ENCODE assay signal across 13 cellular contexts in the genomic region with DNA sequence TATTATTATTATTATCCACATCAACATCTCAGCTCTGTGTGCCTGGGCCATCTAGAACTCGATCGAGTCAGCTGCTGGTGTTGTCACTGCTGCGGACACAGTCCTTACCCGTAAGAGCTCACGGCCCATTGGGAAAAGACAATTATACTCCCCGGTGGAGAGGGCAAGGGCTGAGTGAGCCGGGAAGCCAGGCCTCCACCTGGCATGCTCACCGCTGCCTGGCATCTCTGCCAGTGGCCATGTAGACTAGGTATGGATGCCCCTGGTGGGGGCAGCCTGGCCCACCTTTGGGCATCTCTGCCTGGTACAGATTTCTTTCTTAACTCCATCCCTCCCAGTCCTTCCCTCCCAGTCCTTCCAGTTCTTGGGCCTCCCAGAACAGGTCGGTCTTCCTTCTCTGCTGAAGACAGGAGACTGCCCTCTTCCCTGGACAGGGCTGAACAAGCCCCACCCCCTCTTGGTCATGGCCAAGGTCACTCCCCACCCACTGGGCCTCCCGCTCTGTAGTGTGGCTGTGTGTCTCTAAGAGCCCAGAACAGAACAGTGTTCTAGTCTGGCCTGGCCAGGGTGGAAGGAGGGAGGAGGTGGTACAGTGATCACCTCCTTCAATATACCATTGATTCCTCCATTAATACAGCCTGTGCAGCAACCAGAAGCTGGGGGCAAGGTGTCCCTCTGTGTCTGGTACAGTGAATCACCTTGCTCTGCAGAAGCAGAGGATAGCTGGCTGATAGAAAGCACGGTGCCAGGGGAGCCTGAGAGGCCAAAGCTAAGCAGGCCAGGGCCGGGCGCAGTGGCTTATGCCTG. TPM values are rescaled to one million over a fixed set of nuclear protein-coding genes. Genes with fewer than 3 reads are reported as not detected.
A peak's percentile ranks its signal among the peaks of the same experiment; 100 is the strongest.
DNase-seq lines count a peak whose midpoint lies in the region; ATAC-seq and TF ChIP-seq lines count a peak whose summit lies in the region.
"Had no signal": no experiment of that assay in that cellular context is flagged by ENCODE, and none has a peak within 500 bp of the region (broad histone marks: within the 10 kb centered on the region; RNA-seq: fewer than 3 reads in every experiment).

No MANE protein-coding gene starts in this region.

- peak; percentile 15 for DNase-seq in NCI-H1436 (lab: John Stamatoyannopoulos, UW)
- DNase-seq in NCI-H1436 treated with DMSO at 0.1 percent for 48 hours (lab: John Stamatoyannopoulos, UW) = no peak
- DNase-seq in SK-N-SH = no peak
- no peak for DNase-seq in left lobe of liver (ENCODE audit: low spot score)
- no peak for DNase-seq in upper lobe of right lung
- DNase-seq in activated naive CD4-positive, alpha-beta T cell treated with anti-CD3 and anti-CD28 coated beads, Interleukin-2, amount 10 ng/mL, durations not matched to agents 7 days and 5 days = no peak
- no peak for DNase-seq in foreskin fibroblast
- DNase-seq in Karpas-422 = no peak
- DNase-seq: activated T-cell treated with anti-CD3 and anti-CD28 coated beads, Interleukin-2, amount 50 U/mL, for 4 hours; stimulated activated CD4-positive, alpha-beta T cell treated with anti-CD3 and anti-CD28 coated beads, Interleukin-15, amount 100 ng/mL, for 24 hours; transverse colon had no signal

- TF ChIP-seq CTCF in SK-N-SH (IDR thresholded peaks at IDR 0.05) (no peak), upper lobe of right lung (IDR thresholded peaks at IDR 0.05) (no peak), foreskin fibroblast (IDR thresholded peaks at IDR 0.05; ENCODE audit: low read depth, low read length) (no peak)

- H3K4me1 ChIP-seq in SK-N-SH (ENCODE audit: control insufficient read depth in 1 of 2, insufficient read depth in 2 of 2, low read depth in 1 of 2, low read length in 1 of 2) (peaks cover 12 to 89% of the 10 kb centered on the region in 2 experiments; a peak in 2 of 4 replicates), upper lobe of right lung (peaks cover 26% of the 10 kb centered on the region), Karpas-422 (ENCODE audit: low read length) (0 out of 2 replicates have a peak, but pooled peaks cover 3% of the 10 kb centered on the region)

- no peak overlapping the region for H3K27ac Mint-ChIP-seq in activated naive CD4-positive, alpha-beta T cell treated with anti-CD3 and anti-CD28 coated beads, Interleukin-2, amount 10 ng/mL, durations not matched to agents 7 days and 5 days
- H3K27ac Mint-ChIP-seq: T-helper 2 cell treated with Interferon-gamma antibody and Interleukin-4, amounts not matched to agents 5 μg/mL and 100 μg/mL, for 36 hours had no signal

- no peaks in the 10 kb centered on the region for H3F3A ChIP-seq in SK-N-SH (replicated peaks; ENCODE audit: insufficient read depth)

- H3K9ac ChIP-seq in SK-N-SH (no peak overlapping the region), Karpas-422 (ENCODE audit: low read length) (no peak overlapping the region)

- intact Hi-C loops in upper lobe of right lung (cut with DNase I) = no loop called here

- H3K27ac ChIP-seq in SK-N-SH (ENCODE audit: low read depth in 2 of 2, low read length in 1 of 2) (peak overlapping the region; percentile 34 to 36; a peak in 2 of 4 replicates), upper lobe of right lung (no peak overlapping the region), Karpas-422 (ENCODE audit: low read length) (no peak overlapping the region)
- H3K27ac ChIP-seq: epithelial cell of prostate had no signal

- H2AFZ ChIP-seq in SK-N-SH (ENCODE audit: low read depth) = no peak overlapping the region
- no peak overlapping the region for H2AFZ ChIP-seq in Karpas-422 (ENCODE audit: low read length)

- H3K4me3 Mint-ChIP-seq in activated naive CD4-positive, alpha-beta T cell treated with anti-CD3 and anti-CD28 coated beads, Interleukin-2, amount 10 ng/mL, durations not matched to agents 7 days and 5 days = no peak overlapping the region
- H3K4me3 Mint-ChIP-seq: activated T-cell treated with anti-CD3 and anti-CD28 coated beads, Interleukin-2, amount 50 U/mL, for 4 hours; T-helper 2 cell treated with Interferon-gamma antibody and Interleukin-4, amounts not matched to agents 5 μg/mL and 100 μg/mL, for 36 hours had no signal

- no peaks in the 10 kb centered on the region for H3K79me2 ChIP-seq in SK-N-SH (ENCODE audit: insufficient read depth)
- H3K79me2 ChIP-seq in Karpas-422 (ENCODE audit: low read length) = no peaks in the 10 kb centered on the region

- H3K9me3 ChIP-seq in SK-N-SH (no peaks in the 10 kb centered on the region), upper lobe of right lung (no peaks in the 10 kb centered on the region), Karpas-422 (ENCODE audit: low read length) (no peaks in the 10 kb centered on the region)
- H3K9me3 ChIP-seq: transverse colon had no signal

- TF ChIP-seq EP300 in SK-N-SH (IDR thresholded peaks at IDR 0.05; ENCODE audit: borderline replicate concordance in 1 of 2, low read depth in 1 of 2, low read length in 1 of 2) = no peak

- H3K27me3 ChIP-seq in SK-N-SH (ENCODE audit: insufficient read depth) = no peaks in the 10 kb centered on the region
- H3K27me3 ChIP-seq in upper lobe of right lung = no peaks in the 10 kb centered on the region
- H3K27me3 ChIP-seq in Karpas-422 (ENCODE audit: low read length) = no peaks in the 10 kb centered on the region
- H3K27me3 ChIP-seq: transverse colon had no signal

- POLR2A ChIA-PET in SK-N-SH (lab: Yijun Ruan, JAX) = no interaction called here

- H3K9me3 Mint-ChIP-seq in activated naive CD4-positive, alpha-beta T cell treated with anti-CD3 and anti-CD28 coated beads, Interleukin-2, amount 10 ng/mL, durations not matched to agents 7 days and 5 days = no peaks in the 10 kb centered on the region
- H3K9me3 Mint-ChIP-seq: activated T-cell treated with anti-CD3 and anti-CD28 coated beads, Interleukin-2, amount 50 U/mL, for 4 hours; T-helper 2 cell treated with Interferon-gamma antibody and Interleukin-4, amounts not matched to agents 5 μg/mL and 100 μg/mL, for 36 hours had no signal

- H3K4me3 ChIP-seq in SK-N-SH (ENCODE audit: low read depth in 2 of 2, low read length in 1 of 2) (no peak overlapping the region), upper lobe of right lung (no peak overlapping the region), foreskin fibroblast (ENCODE audit: low read depth in 1 of 2, low read length in 2 of 2) (no peak overlapping the region), Karpas-422 (ENCODE audit: low read length) (no peak overlapping the region)
- H3K4me3 ChIP-seq: transverse colon had no signal

- no peaks in the 10 kb centered on the region for H3K36me3 ChIP-seq in SK-N-SH (replicated peaks in 1 of 2; ENCODE audit: control insufficient read depth in 1 of 2, insufficient read depth in 2 of 2, low read length in 1 of 2)
- no peaks in the 10 kb centered on the region for H3K36me3 ChIP-seq in upper lobe of right lung
- no peaks in the 10 kb centered on the region for H3K36me3 ChIP-seq in Karpas-422 (ENCODE audit: insufficient read depth, low read length)
- H3K36me3 ChIP-seq: transverse colon had no signal

- H3K4me2 ChIP-seq in SK-N-SH (no peak overlapping the region), Karpas-422 (ENCODE audit: low read depth, low read length, poor library complexity, severe bottlenecking) (no peak overlapping the region)

- peaks cover 2% of the 10 kb centered on the region for H3K4me1 Mint-ChIP-seq in activated naive CD4-positive, alpha-beta T cell treated with anti-CD3 and anti-CD28 coated beads, Interleukin-2, amount 10 ng/mL, durations not matched to agents 7 days and 5 days

- H3K9me2 ChIP-seq in SK-N-SH = no peaks in the 10 kb centered on the region
- H3K9me2 ChIP-seq in Karpas-422 (replicated peaks; ENCODE audit: insufficient read depth, low read length) = no peaks in the 10 kb centered on the region

- H3K36me3 Mint-ChIP-seq in activated naive CD4-positive, alpha-beta T cell treated with anti-CD3 and anti-CD28 coated beads, Interleukin-2, amount 10 ng/mL, durations not matched to agents 7 days and 5 days = no peaks in the 10 kb centered on the region

- no peaks in the 10 kb centered on the region for H4K20me1 ChIP-seq in SK-N-SH (ENCODE audit: insufficient read depth)
- no peaks in the 10 kb centered on the region for H4K20me1 ChIP-seq in Karpas-422 (ENCODE audit: insufficient read depth, low read depth, low read length)

- no peak for TF ChIP-seq RAD21 in SK-N-SH (IDR thresholded peaks at IDR 0.05; ENCODE audit: low read length)

- WGBS in SK-N-SH (ENCODE audit: low lambda C conversion rate) = 97% methylated on average over 8 of the region's 13 CpGs

- ATAC-seq in left lobe of liver (peak; percentile 53), upper lobe of right lung (peak; percentile 2)
- ATAC-seq: activated T-cell treated with anti-CD3 and anti-CD28 coated beads, Interleukin-2, amount 50 U/mL, for 4 hours had no signal

- peaks cover 9% of the 10 kb centered on the region for H3K27me3 Mint-ChIP-seq in activated naive CD4-positive, alpha-beta T cell treated with anti-CD3 and anti-CD28 coated beads, Interleukin-2, amount 10 ng/mL, durations not matched to agents 7 days and 5 days

- CTCF ChIA-PET in SK-N-SH (lab: Yijun Ruan, JAX) = interaction anchor here (0.6 to 2.7 kb wide), 5 partner anchors 8 to 1480 kb away, joined by 3 to 10 read pairs (median 3); no protein-coding TSS in a partner anchor
- CTCF ChIA-PET in activated naive CD4-positive, alpha-beta T cell treated with anti-CD3 and anti-CD28 coated beads, Interleukin-2, amount 10 ng/mL, durations not matched to agents 7 days and 5 days (lab: Charles Lee) = no interaction called here

TF ChIP-seq in SK-N-SH, 30 proteins besides CTCF, POLR2A, EP300 and RAD21:
- no peak for TF ChIP-seq GABPA (IDR thresholded peaks at IDR 0.05; ENCODE audit: low read depth)
- no peak for TF ChIP-seq FOXM1 (IDR thresholded peaks at IDR 0.05; ENCODE audit: low read depth)
- TF ChIP-seq NFIC (IDR thresholded peaks at IDR 0.05; ENCODE audit: borderline replicate concordance) = no peak
- no peak for TF ChIP-seq FOXJ3 (CRISPR knock-in tag; IDR thresholded peaks at IDR 0.05)
- no peak for TF ChIP-seq TCF12 (IDR thresholded peaks at IDR 0.05)
- TF ChIP-seq GATA2 (CRISPR knock-in tag; IDR thresholded peaks at IDR 0.05) = no peak
- TF ChIP-seq EZH2phosphoT487 (IDR thresholded peaks at IDR 0.05; ENCODE audit: borderline replicate concordance, low read depth) = no peak
- TF ChIP-seq JUND (IDR thresholded peaks at IDR 0.05) = no peak
TF ChIP-seq in SK-N-SH: peak in this region for 0.

RNA-seq across cellular contexts. Expression of a gene that starts 57.7 kb away (rescaled TPM):
- 0.03 TPM in 2 replicates for polyA plus RNA-seq in SK-N-SH (2012; rRNA removed)
- 0.05 and 0.06 TPM in 2 replicates for polyA plus RNA-seq in SK-N-SH (2012; cell fraction: cytosol; rRNA removed)
- 0.06 and 0.07 TPM in 2 replicates for polyA plus RNA-seq in SK-N-SH (2012; cell fraction: nucleus; rRNA removed)
- total RNA-seq in left lobe of liver = not detected
- total RNA-seq in upper lobe of right lung = not detected
- total RNA-seq in Karpas-422 (2014; rRNA removed; shearing (Covaris generic); ENCODE audit: low replicate concordance) = not detected in 2 replicates
- total RNA-seq: activated T-cell treated with anti-CD3 and anti-CD28 coated beads, Interleukin-2, amount 50 U/mL, for 4 hours had no signal

Comparison
In these comparisons a context has a peak if more than half of its experiments do, and no peak if none do; other contexts are left out.
1. H3K27ac ChIP-seq: peak in SK-N-SH (2 of 2); none in upper lobe of right lung (single experiment) and Karpas-422 (single experiment).